Comparison of ENCODE assay signal across 1 cellular context in genomic region chr6:21593412-21593926, GRCh38.
TF ChIP-seq lines count a peak whose summit lies in the region.

SOX4 (plus strand) TSS chr6:21593751; CDS start chr6:21594535, 784 bp downstream.

TF ChIP-seq in WTC11, 78 proteins besides CTCF, POLR2A, EP300 and RAD21 (continued from another document):
- no peak for TF ChIP-seq E2F4 (CRISPR knock-in tag; IDR thresholded peaks at IDR 0.05; ENCODE audit: borderline replicate concordance, low read depth)
- peak; percentile 98; the same call in 1 of the 2 replicates for TF ChIP-seq AFF4 (CRISPR knock-in tag; IDR thresholded peaks at IDR 0.05; ENCODE audit: borderline replicate concordance)
- TF ChIP-seq ZNF219 (CRISPR knock-in tag; IDR thresholded peaks at IDR 0.05; ENCODE audit: borderline replicate concordance), result no peak
- no peak for TF ChIP-seq FOXP1 (CRISPR knock-in tag; IDR thresholded peaks at IDR 0.05; ENCODE audit: borderline replicate concordance)
- TF ChIP-seq CBFB (CRISPR knock-in tag; IDR thresholded peaks at IDR 0.05; ENCODE audit: low read depth), result peak; percentile 52; the same call in 1 of the 2 replicates
- TF ChIP-seq E2F5 (CRISPR knock-in tag; IDR thresholded peaks at IDR 0.05), result no peak
- TF ChIP-seq IRF2 (CRISPR knock-in tag; IDR thresholded peaks at IDR 0.05; ENCODE audit: borderline replicate concordance, low read depth), result no peak
- 0 out of 2 replicates have a peak, but pooled peaks have one; percentile 33 for TF ChIP-seq ZBTB21 (CRISPR knock-in tag; IDR thresholded peaks at IDR 0.05; ENCODE audit: borderline replicate concordance)
- TF ChIP-seq ZNF232 (CRISPR knock-in tag; IDR thresholded peaks at IDR 0.05), result peak; percentile 80; the same call in 1 of the 2 replicates
- TF ChIP-seq ARID4B (CRISPR knock-in tag; IDR thresholded peaks at IDR 0.05; ENCODE audit: borderline replicate concordance), result peak; percentile 34; the same call in 1 of the 2 replicates
- peak; percentile 88 for TF ChIP-seq TEAD1 (CRISPR knock-in tag; IDR thresholded peaks at IDR 0.05)
- 0 out of 2 replicates have a peak, but pooled peaks have one; percentile 46 for TF ChIP-seq FOXP4 (CRISPR knock-in tag; IDR thresholded peaks at IDR 0.05)
- no peak for TF ChIP-seq MXD4 (CRISPR knock-in tag; IDR thresholded peaks at IDR 0.05; ENCODE audit: borderline replicate concordance)
